ENCODE assay signal across 8 cellular contexts in the genomic region with DNA sequence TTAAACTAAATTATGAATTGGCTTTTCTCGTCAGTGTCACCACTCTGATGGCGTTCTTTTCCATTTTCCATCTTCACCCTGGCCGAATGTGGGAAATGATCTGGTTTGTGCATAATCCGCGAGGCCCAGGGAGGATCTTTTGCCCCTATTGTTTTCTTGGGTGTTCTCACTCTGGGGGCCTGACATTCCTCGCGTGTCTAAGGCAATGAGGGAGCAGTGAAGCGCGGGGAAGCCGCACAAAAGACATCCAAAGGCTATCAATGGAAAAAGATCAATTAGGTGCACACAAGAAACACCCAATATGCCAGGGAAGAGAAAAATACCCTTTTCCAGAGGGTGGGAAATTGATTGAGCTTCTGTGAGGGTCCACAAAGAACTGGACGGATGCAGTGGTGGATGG. TPM values are rescaled to one million over a fixed set of nuclear protein-coding genes. Genes with fewer than 3 reads are reported as not detected.
A peak's percentile ranks its signal among the peaks of the same experiment; 100 is the strongest.
DNase-seq lines count a peak whose midpoint lies in the region; ATAC-seq and TF ChIP-seq lines count a peak whose summit lies in the region.

No MANE protein-coding gene starts in this region.

- H3K4me1 ChIP-seq in BE2C (peaks cover 8% of the 10 kb centered on the region), Loucy (ENCODE audit: insufficient read depth, low read length, poor library complexity, severe bottlenecking) (peaks cover 28% of the 10 kb centered on the region)

- no peak for ATAC-seq in natural killer cell
- ATAC-seq in HG02970 (IDR thresholded peaks at IDR 0.05; ENCODE audit: low FRiP score, unreplicated experiment): no peak
- no peak for ATAC-seq in GM19397 (IDR thresholded peaks at IDR 0.05; ENCODE audit: unreplicated experiment)

- H3K27ac ChIP-seq in dorsolateral prefrontal cortex: peak overlapping the region in 58 of 59 donors; percentile 12 to 94 (median 81)

- peak overlapping the region; percentile 88 for H3K4me2 ChIP-seq in Loucy (ENCODE audit: low read depth, low read length, poor library complexity, severe bottlenecking)

- H3K4me1 Mint-ChIP-seq in natural killer cell: peaks cover 55 to 58% of the 10 kb centered on the region in 2 donors

- no peak for TF ChIP-seq CTCF in BE2C (IDR thresholded peaks at IDR 0.05; ENCODE audit: low read depth, low read length)
- TF ChIP-seq CTCF in Loucy (conservative IDR thresholded peaks at IDR 0.05; ENCODE audit: low read length): no peak
- no peak for TF ChIP-seq CTCF in dorsolateral prefrontal cortex (IDR thresholded peaks at IDR 0.05 in 54 of 56, conservative IDR thresholded peaks at IDR 0.05 in 2 of 56; ENCODE audit: low read depth in 1 of 56, partially characterized antibody in 56 of 56)
- TF ChIP-seq CTCF in natural killer cell (IDR thresholded peaks at IDR 0.05): no peak

- H3K9me3 Mint-ChIP-seq in natural killer cell: no peaks in the 10 kb centered on the region

- peak overlapping the region; percentile 92 to 96 for H3K27ac Mint-ChIP-seq in natural killer cell

- H3K9me3 ChIP-seq in BE2C (no peaks in the 10 kb centered on the region), Loucy (ENCODE audit: insufficient read depth, low read depth, low read length) (no peaks in the 10 kb centered on the region)

- H3K4me3 ChIP-seq in BE2C (ENCODE audit: low read depth, low read length) (peak overlapping the region; percentile 88), Loucy (ENCODE audit: low read length, poor library complexity, severe bottlenecking) (peak overlapping the region; percentile 79), dorsolateral prefrontal cortex (peak overlapping the region; percentile 51 to 86 (median 76))

- peaks cover 25% of the 10 kb centered on the region for H3K79me2 ChIP-seq in Loucy (ENCODE audit: insufficient read depth, low read length)

- H3K27me3 ChIP-seq in BE2C (no peaks in the 10 kb centered on the region), Loucy (ENCODE audit: insufficient read depth, low read length, poor library complexity, severe bottlenecking) (peaks cover 17% of the 10 kb centered on the region), dorsolateral prefrontal cortex (no peaks in the 10 kb centered on the region)

- H3K9ac ChIP-seq in Loucy (ENCODE audit: low read depth, low read length, poor library complexity, severe bottlenecking): peak overlapping the region; percentile 73

- peak overlapping the region; percentile 90 for H3K4me3 Mint-ChIP-seq in natural killer cell

- H3K27me3 Mint-ChIP-seq in natural killer cell (ENCODE audit: low read depth in 2 of 2): no peaks in the 10 kb centered on the region

- peaks cover 8% of the 10 kb centered on the region for H4K20me1 ChIP-seq in Loucy (ENCODE audit: insufficient read depth, low read length, poor library complexity, severe bottlenecking)

- intact Hi-C loops in dorsolateral prefrontal cortex (cut with DNase I): loop anchor here in 1 of 2 donors (5.0 to 10.0 kb wide), 2 partner anchors 179 to 276 kb away; no protein-coding TSS in a partner anchor
- intact Hi-C loops in natural killer cell (cut with micrococcal nuclease): loop anchor here (5.0 to 10.0 kb wide), 4 partner anchors 66 to 1989 kb away; a partner anchor contains a TSS

- no peaks in the 10 kb centered on the region for H3K9me2 ChIP-seq in Loucy (replicated peaks; ENCODE audit: low read depth, low read length)

- peak overlapping the region; percentile 99 for H2AFZ ChIP-seq in Loucy (ENCODE audit: low read length)

- no peaks in the 10 kb centered on the region for H3K36me3 Mint-ChIP-seq in natural killer cell

- H3K36me3 ChIP-seq in BE2C (no peaks in the 10 kb centered on the region), Loucy (ENCODE audit: insufficient read depth, low read length) (no peaks in the 10 kb centered on the region)

- no peaks in the 10 kb centered on the region; the same call in 1 of the 2 replicates for H3F3A ChIP-seq in Loucy (ENCODE audit: low read depth)

- DNase-seq in BE2C (no peak), dorsolateral prefrontal cortex (no peak), natural killer cell (no peak), kidney glomerular epithelial cell (lab: John Stamatoyannopoulos, UW) (no peak), GM19238 (ENCODE audit: insufficient read length, low spot score) (no peak)

RNA-seq across cellular contexts. Expression of a gene that starts 1.0 kb away (rescaled TPM):
- polyA plus RNA-seq in BE2C (2012; ENCODE audit: insufficient read depth, insufficient read length, low read depth): 58.9 TPM
- 10 to 100 TPM; 22.5 to 94.0 (median 64.7) TPM for total RNA-seq in dorsolateral prefrontal cortex
- 100 to 1,000 TPM in 1 of 3 donors, 10 to 100 TPM in 2; 84.3 to 111 (median 88.3) TPM for total RNA-seq in natural killer cell
